In genomic region chr22:45848904-45849303, GRCh38 we compare ENCODE assay signal across 22 cellular contexts.
DNase-seq lines count a peak whose midpoint lies in the region; ATAC-seq, FAIRE-seq and TF ChIP-seq lines count a peak whose summit lies in the region.
"Had no signal": no experiment of that assay in that cellular context is flagged by ENCODE, and none has a peak within 500 bp of the region (broad histone marks: within the 10 kb centered on the region; RNA-seq: fewer than 3 reads in every experiment).

No MANE protein-coding gene starts in this region.

- H3K4me3 ChIP-seq in BLaER1 treated with 17β-estradiol and CSF1 and Interleukin-3, amounts not matched to agents 10 nM and 100 nM: no peak overlapping the region
- no peak overlapping the region for H3K4me3 ChIP-seq in astrocyte (ENCODE audit: insufficient read depth, low read depth, low read length)
- H3K4me3 ChIP-seq in esophagus muscularis mucosa: no peak overlapping the region
- H3K4me3 ChIP-seq: BLaER1 had no signal

- H3K9me3 ChIP-seq in BLaER1 treated with 17β-estradiol and CSF1 and Interleukin-3, amounts not matched to agents 10 nM and 100 nM (replicated peaks in 1 of 11): peaks cover 19 to 37% (median 32%) of the 10 kb centered on the region in 11 experiments
- H3K9me3 ChIP-seq in astrocyte (ENCODE audit: insufficient read depth, low read depth, low read length): peaks cover 4% of the 10 kb centered on the region
- H3K9me3 ChIP-seq in esophagus muscularis mucosa: peaks cover 0 to 12% (median 8%) of the 10 kb centered on the region in 4 donors

- no peak overlapping the region for H3K9ac ChIP-seq in BLaER1 treated with 17β-estradiol and CSF1 and Interleukin-3, amounts not matched to agents 10 nM and 100 nM
- H3K9ac ChIP-seq in astrocyte (ENCODE audit: low read length): no peak overlapping the region
- H3K9ac ChIP-seq: BLaER1 had no signal

- no peak for FAIRE-seq in astrocyte (lab: Jason Lieb, UNC)
- FAIRE-seq: A204.1, D721Med, G401.6, GM12891, GM19239 had no signal

- no peak for TF ChIP-seq POLR2A in esophagus muscularis mucosa (IDR thresholded peaks at IDR 0.05; ENCODE audit: low read depth)

- peaks cover 9% of the 10 kb centered on the region for H3K9me3 Mint-ChIP-seq in astrocyte (ENCODE audit: unreplicated experiment)

- H3K79me2 ChIP-seq in astrocyte (ENCODE audit: insufficient read depth, low read length): no peaks in the 10 kb centered on the region

- H3K27ac ChIP-seq in BLaER1 treated with 17β-estradiol and CSF1 and Interleukin-3, amounts not matched to agents 10 nM and 100 nM: no peak overlapping the region
- no peak overlapping the region for H3K27ac ChIP-seq in astrocyte (ENCODE audit: low read depth, low read length)
- H3K27ac ChIP-seq in esophagus muscularis mucosa (replicated peaks in 1 of 4): no peak overlapping the region
- H3K27ac ChIP-seq: 22Rv1, BLaER1, C4-2B had no signal

- H3K4me3 Mint-ChIP-seq in astrocyte (ENCODE audit: unreplicated experiment): no peak overlapping the region
- H3K4me3 Mint-ChIP-seq: CD4-positive, alpha-beta T cell; CD8-positive, alpha-beta T cell had no signal

- TF ChIP-seq CTCF in astrocyte (IDR thresholded peaks at IDR 0.05; ENCODE audit: insufficient read depth, low read depth, low read length) (no peak), esophagus muscularis mucosa (IDR thresholded peaks at IDR 0.05) (no peak)

- H3K36me3 Mint-ChIP-seq in astrocyte (ENCODE audit: low read depth, unreplicated experiment): peaks cover 45% of the 10 kb centered on the region

- no peaks in the 10 kb centered on the region for H4K20me1 ChIP-seq in BLaER1 treated with 17β-estradiol and CSF1 and Interleukin-3, amounts not matched to agents 10 nM and 100 nM
- H4K20me1 ChIP-seq in astrocyte (ENCODE audit: insufficient read depth, low read length): peaks cover 13% of the 10 kb centered on the region
- H4K20me1 ChIP-seq: BLaER1 had no signal

- peaks cover 59 to 96% (median 79%) of the 10 kb centered on the region in 11 experiments for H3K36me3 ChIP-seq in BLaER1 treated with 17β-estradiol and CSF1 and Interleukin-3, amounts not matched to agents 10 nM and 100 nM
- H3K36me3 ChIP-seq in astrocyte (ENCODE audit: insufficient read depth, low read length): peaks cover 18% of the 10 kb centered on the region
- peaks cover 7 to 63% (median 36%) of the 10 kb centered on the region in 4 donors for H3K36me3 ChIP-seq in esophagus muscularis mucosa

- DNase-seq in astrocyte (ENCODE audit: low read depth): no peak
- peak; percentile 64 for DNase-seq in esophagus muscularis mucosa (ENCODE audit: extremely low spot score)
- no peak for DNase-seq in cortex of kidney (lab: John Stamatoyannopoulos, UW)
- DNase-seq: ACHN; BE2C; Caco-2; Calu3; CD4-positive, alpha-beta T cell; CD8-positive, alpha-beta T cell; DMS79 treated with DMSO at 0.1 percent for 48 hours; GF-D8 had no signal

- no peaks in the 10 kb centered on the region for H3K27me3 Mint-ChIP-seq in astrocyte (ENCODE audit: low read depth, unreplicated experiment)
- H3K27me3 Mint-ChIP-seq: CD4-positive, alpha-beta T cell had no signal

- no peak overlapping the region for H2AFZ ChIP-seq in astrocyte (ENCODE audit: low read depth, low read length)

- H3K4me1 ChIP-seq in BLaER1 treated with 17β-estradiol and CSF1 and Interleukin-3, amounts not matched to agents 10 nM and 100 nM: peaks cover 4 to 48% (median 44%) of the 10 kb centered on the region in 10 experiments
- H3K4me1 ChIP-seq in astrocyte (ENCODE audit: insufficient read depth, low read length) (peaks cover 15% of the 10 kb centered on the region), esophagus muscularis mucosa (no peaks in the 10 kb centered on the region)
- H3K4me1 ChIP-seq: BE2C, Caco-2 had no signal

- intact Hi-C loops in esophagus muscularis mucosa (cut with DNase I): no loop called here

- WGBS in esophagus muscularis mucosa: 99% methylated on average over 2 of the region's 2 CpGs

- H3K4me1 Mint-ChIP-seq in astrocyte (ENCODE audit: low read depth, unreplicated experiment): peaks cover 22% of the 10 kb centered on the region

- ATAC-seq in HG02759 (IDR thresholded peaks at IDR 0.05; ENCODE audit: unreplicated experiment): no peak
- ATAC-seq in HG03095 (IDR thresholded peaks at IDR 0.05; ENCODE audit: unreplicated experiment): no peak
- ATAC-seq: CD8-positive, alpha-beta T cell had no signal

- peak overlapping the region; percentile 29 for H3K27ac Mint-ChIP-seq in astrocyte (ENCODE audit: unreplicated experiment)
- H3K27ac Mint-ChIP-seq: CD4-positive, alpha-beta T cell; CD8-positive, alpha-beta T cell had no signal

- peak overlapping the region in 6 of 11 experiments; percentile 18 to 67 (median 61); a peak in 5 of 22 replicates for H3K4me2 ChIP-seq in BLaER1 treated with 17β-estradiol and CSF1 and Interleukin-3, amounts not matched to agents 10 nM and 100 nM
- no peak overlapping the region for H3K4me2 ChIP-seq in astrocyte (ENCODE audit: low read length)

- TF ChIP-seq EP300 in esophagus muscularis mucosa (IDR thresholded peaks at IDR 0.05): no peak

- H3K27me3 ChIP-seq in BLaER1 treated with 17β-estradiol and CSF1 and Interleukin-3, amounts not matched to agents 10 nM and 100 nM: no peaks in the 10 kb centered on the region
- H3K27me3 ChIP-seq in astrocyte (ENCODE audit: insufficient read depth, low read length) (no peaks in the 10 kb centered on the region), esophagus muscularis mucosa (no peaks in the 10 kb centered on the region)
- H3K27me3 ChIP-seq: BE2C, BLaER1 had no signal
